31 cellular contexts compared by ENCODE assay signal in the genomic region with DNA sequence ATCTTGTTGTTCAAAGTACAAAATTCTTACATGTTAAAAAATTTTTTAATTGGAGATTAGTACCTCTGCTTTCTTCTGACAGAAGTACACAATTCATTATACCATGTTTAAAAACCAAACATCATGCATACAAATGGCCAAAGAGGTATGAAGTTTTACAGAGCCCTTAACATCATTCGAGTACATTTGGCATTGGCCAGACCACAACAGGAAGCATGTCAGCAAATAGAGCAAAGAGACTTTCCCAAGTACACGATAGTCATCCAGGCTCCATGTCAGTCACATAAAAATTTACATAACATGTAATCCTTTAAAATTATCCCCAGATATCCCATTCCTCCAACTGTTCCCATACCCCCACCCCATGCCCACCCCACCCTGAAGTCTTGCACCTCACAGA. TPM values are rescaled to one million over a fixed set of nuclear protein-coding genes. Genes with fewer than 3 reads are reported as not detected.
DNase-seq lines count a peak whose midpoint lies in the region; ATAC-seq, FAIRE-seq and TF ChIP-seq lines count a peak whose summit lies in the region.
"Had no signal": no experiment of that assay in that cellular context is flagged by ENCODE, and none has a peak within 500 bp of the region (broad histone marks: within the 10 kb centered on the region; RNA-seq: fewer than 3 reads in every experiment).

No MANE protein-coding gene starts in this region.

- H4K20me1 ChIP-seq in astrocyte (ENCODE audit: insufficient read depth, low read length) (peaks cover 23% of the 10 kb centered on the region), neural progenitor cell (ENCODE audit: low read depth) (peaks cover 62% of the 10 kb centered on the region)

- H3K27ac ChIP-seq in astrocyte (ENCODE audit: low read depth, low read length) (no peak overlapping the region), neural progenitor cell (peak overlapping the region; percentile 50)
- H3K27ac ChIP-seq: 22Rv1, C4-2B, SJSA1 had no signal

- peaks cover 8% of the 10 kb centered on the region for H3K4me1 Mint-ChIP-seq in T-helper 1 cell treated with Interleukin-12 subunit alpha and Interleukin-12 subunit beta and Interleukin-4 antibody, amounts not matched to agents 30 μg/mL and 1 μg/mL, for 36 hours (ENCODE audit: low read depth)
- peaks cover 27% of the 10 kb centered on the region for H3K4me1 Mint-ChIP-seq in astrocyte (ENCODE audit: low read depth, unreplicated experiment)
- no peaks in the 10 kb centered on the region for H3K4me1 Mint-ChIP-seq in neural progenitor cell
- peaks cover 12% of the 10 kb centered on the region for H3K4me1 Mint-ChIP-seq in activated CD4-positive, alpha-beta T cell treated with anti-CD3 and anti-CD28 coated beads, Interleukin-2, amount 10 ng/mL, durations not matched to agents 24 days and 14 days
- H3K4me1 Mint-ChIP-seq: B cell had no signal

- DNase-seq in T-helper 1 cell, result no peak
- peak; percentile 14 for DNase-seq in astrocyte (ENCODE audit: low read depth)
- DNase-seq in neural progenitor cell (ENCODE audit: low spot score), result no peak
- no peak for DNase-seq in NCI-H69 (lab: John Stamatoyannopoulos, UW)
- no peak for DNase-seq in stimulated activated naive CD8-positive, alpha-beta T cell treated with anti-CD3 and anti-CD28 coated beads, Interleukin-15, Interleukin-2, amounts not matched to agents 100 U/mL and 50 U/mL, for 24 hours
- DNase-seq in activated CD4-positive, alpha-beta T cell treated with anti-CD3 and anti-CD28 coated beads, Interleukin-2, amount 10 ng/mL, durations not matched to agents 24 days and 14 days, result no peak
- DNase-seq: Caco-2; CD8-positive, alpha-beta T cell; DMS 273 treated with DMSO at 0.1 percent for 48 hours; DMS79 treated with DMSO at 0.1 percent for 48 hours; GF-D8; MV-4-11; NCI-H1105; NCI-H1436 treated with DMSO at 0.1 percent for 48 hours; NCI-H2029; NCI-H446; NCI-H524 treated with DMSO at 0.1 percent for 48 hours; NCI-H82; NK-92 treated with Interleukin-12 subunit alpha and Interleukin-12 subunit beta, amount 100 ng/mL, for 24 hours; Right ventricle myocardium superior; RPMI8226 had no signal

- H3K4me2 ChIP-seq in astrocyte (ENCODE audit: low read length) (no peak overlapping the region), neural progenitor cell (no peak overlapping the region)

- FAIRE-seq in astrocyte (lab: Jason Lieb, UNC), result no peak
- FAIRE-seq: GM12891, GM19239, H54, HTR-8/SVneo, K562 had no signal

- no peak overlapping the region for H3K4me3 Mint-ChIP-seq in T-helper 1 cell treated with Interleukin-12 subunit alpha and Interleukin-12 subunit beta and Interleukin-4 antibody, amounts not matched to agents 30 μg/mL and 1 μg/mL, for 36 hours
- H3K4me3 Mint-ChIP-seq in astrocyte (ENCODE audit: unreplicated experiment) (no peak overlapping the region), neural progenitor cell (no peak overlapping the region)
- no peak overlapping the region for H3K4me3 Mint-ChIP-seq in activated CD4-positive, alpha-beta T cell treated with anti-CD3 and anti-CD28 coated beads, Interleukin-2, amount 10 ng/mL, durations not matched to agents 24 days and 14 days
- H3K4me3 Mint-ChIP-seq: B cell; CD8-positive, alpha-beta T cell had no signal

- H3K4me3 ChIP-seq in astrocyte (ENCODE audit: insufficient read depth, low read depth, low read length) (no peak overlapping the region), neural progenitor cell (no peak overlapping the region)
- H3K4me3 ChIP-seq: K562, SJSA1 had no signal

- H3K27me3 ChIP-seq in astrocyte (ENCODE audit: insufficient read depth, low read length), result no peaks in the 10 kb centered on the region
- H3K27me3 ChIP-seq in neural progenitor cell, result no peaks in the 10 kb centered on the region
- H3K27me3 ChIP-seq: SJSA1 had no signal

- H3K9me3 ChIP-seq in astrocyte (ENCODE audit: insufficient read depth, low read depth, low read length) (no peaks in the 10 kb centered on the region), neural progenitor cell (ENCODE audit: low read depth) (no peaks in the 10 kb centered on the region)
- H3K9me3 ChIP-seq: Caco-2, SJSA1 had no signal

- TF ChIP-seq CTCF in astrocyte (IDR thresholded peaks at IDR 0.05; ENCODE audit: insufficient read depth, low read depth, low read length), result no peak
- TF ChIP-seq CTCF in neural progenitor cell (IDR thresholded peaks at IDR 0.05), result no peak

- H3K4me1 ChIP-seq in astrocyte (ENCODE audit: insufficient read depth, low read length) (peaks cover 9% of the 10 kb centered on the region), neural progenitor cell (no peaks in the 10 kb centered on the region)
- H3K4me1 ChIP-seq: SJSA1 had no signal

- H3K9ac ChIP-seq in astrocyte (ENCODE audit: low read length) (no peak overlapping the region), neural progenitor cell (no peak overlapping the region)

- H3K27me3 Mint-ChIP-seq in T-helper 1 cell treated with Interleukin-12 subunit alpha and Interleukin-12 subunit beta and Interleukin-4 antibody, amounts not matched to agents 30 μg/mL and 1 μg/mL, for 36 hours (ENCODE audit: low read depth), result no peaks in the 10 kb centered on the region
- H3K27me3 Mint-ChIP-seq in astrocyte (ENCODE audit: low read depth, unreplicated experiment) (no peaks in the 10 kb centered on the region), neural progenitor cell (ENCODE audit: insufficient read depth, low read depth) (peaks cover 2% of the 10 kb centered on the region)
- H3K27me3 Mint-ChIP-seq in activated CD4-positive, alpha-beta T cell treated with anti-CD3 and anti-CD28 coated beads, Interleukin-2, amount 10 ng/mL, durations not matched to agents 24 days and 14 days, result no peaks in the 10 kb centered on the region
- H3K27me3 Mint-ChIP-seq: B cell had no signal

- H3K79me2 ChIP-seq in astrocyte (ENCODE audit: insufficient read depth, low read length) (no peaks in the 10 kb centered on the region), neural progenitor cell (ENCODE audit: low read depth) (peaks cover 28% of the 10 kb centered on the region)

- intact Hi-C loops in activated CD4-positive, alpha-beta T cell treated with anti-CD3 and anti-CD28 coated beads, Interleukin-2, amount 10 ng/mL, durations not matched to agents 24 days and 14 days (cut with micrococcal nuclease), result no loop called here

- peaks cover 87% of the 10 kb centered on the region for H3F3A ChIP-seq in neural progenitor cell (ENCODE audit: low read depth)

- H2AFZ ChIP-seq in astrocyte (ENCODE audit: low read depth, low read length) (no peak overlapping the region), neural progenitor cell (replicated peaks) (no peak overlapping the region)

- peaks cover 41% of the 10 kb centered on the region for H3K36me3 ChIP-seq in astrocyte (ENCODE audit: insufficient read depth, low read length)
- peaks cover 47% of the 10 kb centered on the region for H3K36me3 ChIP-seq in neural progenitor cell

- H3K36me3 Mint-ChIP-seq in T-helper 1 cell treated with Interleukin-12 subunit alpha and Interleukin-12 subunit beta and Interleukin-4 antibody, amounts not matched to agents 30 μg/mL and 1 μg/mL, for 36 hours (ENCODE audit: low read depth), result peaks cover 56% of the 10 kb centered on the region
- H3K36me3 Mint-ChIP-seq in astrocyte (ENCODE audit: low read depth, unreplicated experiment), result peaks cover 10% of the 10 kb centered on the region
- peaks cover 65% of the 10 kb centered on the region for H3K36me3 Mint-ChIP-seq in neural progenitor cell
- H3K36me3 Mint-ChIP-seq in activated CD4-positive, alpha-beta T cell treated with anti-CD3 and anti-CD28 coated beads, Interleukin-2, amount 10 ng/mL, durations not matched to agents 24 days and 14 days (ENCODE audit: low read depth), result peaks cover 73% of the 10 kb centered on the region

- H3K9me3 Mint-ChIP-seq in T-helper 1 cell treated with Interleukin-12 subunit alpha and Interleukin-12 subunit beta and Interleukin-4 antibody, amounts not matched to agents 30 μg/mL and 1 μg/mL, for 36 hours, result no peaks in the 10 kb centered on the region
- no peaks in the 10 kb centered on the region for H3K9me3 Mint-ChIP-seq in astrocyte (ENCODE audit: unreplicated experiment)
- H3K9me3 Mint-ChIP-seq in neural progenitor cell, result no peaks in the 10 kb centered on the region
- H3K9me3 Mint-ChIP-seq in activated CD4-positive, alpha-beta T cell treated with anti-CD3 and anti-CD28 coated beads, Interleukin-2, amount 10 ng/mL, durations not matched to agents 24 days and 14 days, result no peaks in the 10 kb centered on the region
- H3K9me3 Mint-ChIP-seq: CD8-positive, alpha-beta T cell had no signal

- peak overlapping the region; percentile 50 for H3K27ac Mint-ChIP-seq in T-helper 1 cell treated with Interleukin-12 subunit alpha and Interleukin-12 subunit beta and Interleukin-4 antibody, amounts not matched to agents 30 μg/mL and 1 μg/mL, for 36 hours
- H3K27ac Mint-ChIP-seq in astrocyte (ENCODE audit: unreplicated experiment), result no peak overlapping the region
- no peak overlapping the region for H3K27ac Mint-ChIP-seq in neural progenitor cell
- no peak overlapping the region for H3K27ac Mint-ChIP-seq in activated CD4-positive, alpha-beta T cell treated with anti-CD3 and anti-CD28 coated beads, Interleukin-2, amount 10 ng/mL, durations not matched to agents 24 days and 14 days
- H3K27ac Mint-ChIP-seq: B cell; CD8-positive, alpha-beta T cell had no signal

- no peak for ATAC-seq in stimulated activated naive CD8-positive, alpha-beta T cell treated with anti-CD3 and anti-CD28 coated beads, Interleukin-15, Interleukin-2, amounts not matched to agents 100 U/mL and 50 U/mL, for 24 hours
- ATAC-seq: CD8-positive, alpha-beta T cell; K562 had no signal

RNA-seq across cellular contexts. Expression of gene HMGCS1, which starts 22.5 kb away (rescaled TPM):
- 95.9 and 146 TPM in 2 replicates for total RNA-seq in astrocyte
- 221 and 274 TPM in 2 replicates for total RNA-seq in neural progenitor cell (ENCODE audit: low replicate concordance)
- 230 and 241 TPM in 2 replicates for total RNA-seq in activated CD4-positive, alpha-beta T cell treated with anti-CD3 and anti-CD28 coated beads, Interleukin-2, amount 10 ng/mL, durations not matched to agents 24 days and 14 days
